Comparison of ENCODE assay signal across 28 cellular contexts in the genomic region with DNA sequence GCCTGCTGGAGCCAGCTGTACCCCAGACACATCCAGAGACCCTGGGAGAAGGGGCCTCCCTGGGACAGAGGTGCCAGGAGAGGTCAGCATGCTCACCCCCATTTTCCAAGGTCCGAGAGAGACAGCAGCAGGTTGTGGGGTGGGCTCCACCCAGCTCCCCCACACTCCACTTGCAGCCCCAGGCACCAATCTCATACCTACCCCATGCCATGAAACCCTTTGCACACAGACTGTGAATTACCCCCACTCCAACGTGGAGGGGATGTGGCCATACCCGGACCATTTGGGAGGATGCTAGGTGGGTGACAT.
"Had no signal": no experiment of that assay in that cellular context is flagged by ENCODE, and none has a peak within 500 bp of the region (broad histone marks: within the 10 kb centered on the region; RNA-seq: fewer than 3 reads in every experiment).

No MANE protein-coding gene starts in this region.

- H3K9me3 ChIP-seq: ascending aorta had no signal

- DNase-seq: activated CD4-positive, alpha-beta memory T cell treated with anti-CD3 and anti-CD28 coated beads, Interleukin-2, amount 10 ng/mL, durations not matched to agents 7 days and 5 days; activated CD4-positive, alpha-beta T cell treated with anti-CD3 and anti-CD28 coated beads for 1 hour; activated CD4-positive, alpha-beta T cell treated with anti-CD3 and anti-CD28 coated beads for 4 hours; activated CD4-positive, alpha-beta T cell treated with anti-CD3 and anti-CD28 coated beads, Interleukin-2, amount 10 ng/mL, durations not matched to agents 7 days and 5 days; activated CD4-positive, alpha-beta T cell treated with anti-CD3 and anti-CD28 coated beads, Interleukin-2, amount 50 U/mL, for 4 hours; activated CD8-positive, alpha-beta memory T cell treated with anti-CD3 and anti-CD28 coated beads, Interleukin-2, amount 50 U/mL, for 48 hours; activated gamma-delta T cell; activated naive CD4-positive, alpha-beta T cell; activated naive CD4-positive, alpha-beta T cell treated with anti-CD3 and anti-CD28 coated beads, Interleukin-2, amount 10 ng/mL, durations not matched to agents 7 days and 5 days; activated naive CD8-positive, alpha-beta T cell treated with anti-CD3 and anti-CD28 coated beads, Interleukin-2, amount 10 ng/mL, durations not matched to agents 7 days and 5 days; activated T-cell treated with anti-CD3 and anti-CD28 coated beads for 4 hours; activated T-cell treated with anti-CD3 and anti-CD28 coated beads, Interleukin-2, amount 50 U/mL, for 24 hours; activated T-cell treated with anti-CD3 and anti-CD28 coated beads, Interleukin-2, amount 50 U/mL, for 72 hours; brain microvascular endothelial cell; dorsolateral prefrontal cortex; effector memory CD4-positive, alpha-beta T cell; endodermal cell; foreskin fibroblast; head of caudate nucleus; T-helper 2 cell had no signal

- ATAC-seq: activated naive CD4-positive, alpha-beta T cell treated with anti-CD3 and anti-CD28 coated beads, Interleukin-2, amount 50 U/mL, for 72 hours; activated T-cell treated with anti-CD3 and anti-CD28 coated beads, Interleukin-2, amount 50 U/mL, for 72 hours; esophagus mucosa; WTC11 had no signal

- H3K36me3 Mint-ChIP-seq: activated naive CD4-positive, alpha-beta T cell treated with anti-CD3 and anti-CD28 coated beads, Interleukin-2, amount 50 U/mL, for 72 hours; WTC11 had no signal

- H3K4me1 ChIP-seq: ascending aorta had no signal

- H3K36me3 ChIP-seq: ascending aorta, brain microvascular endothelial cell had no signal

- H3K27ac ChIP-seq: ascending aorta, brain microvascular endothelial cell, coronary artery, dorsolateral prefrontal cortex had no signal

- H3K9me3 Mint-ChIP-seq: activated CD4-positive, alpha-beta memory T cell treated with anti-CD3 and anti-CD28 coated beads, Interleukin-2, amount 10 ng/mL, durations not matched to agents 7 days and 5 days; activated CD4-positive, alpha-beta T cell treated with anti-CD3 and anti-CD28 coated beads, Interleukin-2, amount 10 ng/mL, durations not matched to agents 7 days and 5 days; activated naive CD4-positive, alpha-beta T cell treated with anti-CD3 and anti-CD28 coated beads, Interleukin-2, amount 10 ng/mL, durations not matched to agents 7 days and 5 days; activated naive CD4-positive, alpha-beta T cell treated with anti-CD3 and anti-CD28 coated beads, Interleukin-2, amount 50 U/mL, for 72 hours; activated naive CD8-positive, alpha-beta T cell treated with anti-CD3 and anti-CD28 coated beads, Interleukin-2, amount 10 ng/mL, durations not matched to agents 7 days and 5 days; activated T-cell treated with anti-CD3 and anti-CD28 coated beads, Interleukin-2, amount 50 U/mL, for 24 hours; activated T-cell treated with anti-CD3 and anti-CD28 coated beads, Interleukin-2, amount 50 U/mL, for 72 hours; central memory CD8-positive, alpha-beta T cell; dendritic cell treated with granulocyte-macrophage colony-stimulating factor and Interleukin-4, amounts not matched to agents 40 ng/mL and 50 ng/mL, for 4 days; endodermal cell; WTC11 had no signal

- H3K4me3 Mint-ChIP-seq: activated CD4-positive, alpha-beta memory T cell treated with anti-CD3 and anti-CD28 coated beads, Interleukin-2, amount 10 ng/mL, durations not matched to agents 7 days and 5 days; activated CD4-positive, alpha-beta T cell treated with anti-CD3 and anti-CD28 coated beads, Interleukin-2, amount 10 ng/mL, durations not matched to agents 7 days and 5 days; activated naive CD4-positive, alpha-beta T cell treated with anti-CD3 and anti-CD28 coated beads, Interleukin-2, amount 10 ng/mL, durations not matched to agents 7 days and 5 days; activated naive CD8-positive, alpha-beta T cell treated with anti-CD3 and anti-CD28 coated beads, Interleukin-2, amount 10 ng/mL, durations not matched to agents 7 days and 5 days; activated T-cell treated with anti-CD3 and anti-CD28 coated beads, Interleukin-2, amount 50 U/mL, for 24 hours; activated T-cell treated with anti-CD3 and anti-CD28 coated beads, Interleukin-2, amount 50 U/mL, for 72 hours; central memory CD8-positive, alpha-beta T cell; dendritic cell treated with granulocyte-macrophage colony-stimulating factor and Interleukin-4, amounts not matched to agents 40 ng/mL and 50 ng/mL, for 4 days; WTC11 had no signal

- H3K27me3 Mint-ChIP-seq: activated CD4-positive, alpha-beta memory T cell treated with anti-CD3 and anti-CD28 coated beads, Interleukin-2, amount 10 ng/mL, durations not matched to agents 7 days and 5 days; activated CD4-positive, alpha-beta T cell treated with anti-CD3 and anti-CD28 coated beads, Interleukin-2, amount 10 ng/mL, durations not matched to agents 7 days and 5 days; activated naive CD4-positive, alpha-beta T cell treated with anti-CD3 and anti-CD28 coated beads, Interleukin-2, amount 10 ng/mL, durations not matched to agents 7 days and 5 days; activated naive CD8-positive, alpha-beta T cell treated with anti-CD3 and anti-CD28 coated beads, Interleukin-2, amount 10 ng/mL, durations not matched to agents 7 days and 5 days; activated T-cell treated with anti-CD3 and anti-CD28 coated beads, Interleukin-2, amount 50 U/mL, for 24 hours; central memory CD8-positive, alpha-beta T cell had no signal

- FAIRE-seq: frontal cortex had no signal

- H3K4me3 ChIP-seq: ascending aorta, coronary artery, dorsolateral prefrontal cortex had no signal

- H3K4me1 Mint-ChIP-seq: activated CD4-positive, alpha-beta memory T cell treated with anti-CD3 and anti-CD28 coated beads, Interleukin-2, amount 10 ng/mL, durations not matched to agents 7 days and 5 days; activated naive CD8-positive, alpha-beta T cell treated with anti-CD3 and anti-CD28 coated beads, Interleukin-2, amount 10 ng/mL, durations not matched to agents 7 days and 5 days had no signal

- H3K27ac Mint-ChIP-seq: activated CD4-positive, alpha-beta memory T cell treated with anti-CD3 and anti-CD28 coated beads, Interleukin-2, amount 10 ng/mL, durations not matched to agents 7 days and 5 days; activated CD4-positive, alpha-beta T cell treated with anti-CD3 and anti-CD28 coated beads, Interleukin-2, amount 10 ng/mL, durations not matched to agents 7 days and 5 days; activated naive CD4-positive, alpha-beta T cell treated with anti-CD3 and anti-CD28 coated beads, Interleukin-2, amount 10 ng/mL, durations not matched to agents 7 days and 5 days; activated naive CD4-positive, alpha-beta T cell treated with anti-CD3 and anti-CD28 coated beads, Interleukin-2, amount 50 U/mL, for 72 hours; activated naive CD8-positive, alpha-beta T cell treated with anti-CD3 and anti-CD28 coated beads, Interleukin-2, amount 10 ng/mL, durations not matched to agents 7 days and 5 days; activated T-cell treated with anti-CD3 and anti-CD28 coated beads, Interleukin-2, amount 50 U/mL, for 24 hours; activated T-cell treated with anti-CD3 and anti-CD28 coated beads, Interleukin-2, amount 50 U/mL, for 72 hours; dendritic cell treated with granulocyte-macrophage colony-stimulating factor and Interleukin-4, amounts not matched to agents 40 ng/mL and 50 ng/mL, for 4 days; endodermal cell; WTC11 had no signal

- H3K27me3 ChIP-seq: ascending aorta, brain microvascular endothelial cell had no signal
